In the genomic region with DNA sequence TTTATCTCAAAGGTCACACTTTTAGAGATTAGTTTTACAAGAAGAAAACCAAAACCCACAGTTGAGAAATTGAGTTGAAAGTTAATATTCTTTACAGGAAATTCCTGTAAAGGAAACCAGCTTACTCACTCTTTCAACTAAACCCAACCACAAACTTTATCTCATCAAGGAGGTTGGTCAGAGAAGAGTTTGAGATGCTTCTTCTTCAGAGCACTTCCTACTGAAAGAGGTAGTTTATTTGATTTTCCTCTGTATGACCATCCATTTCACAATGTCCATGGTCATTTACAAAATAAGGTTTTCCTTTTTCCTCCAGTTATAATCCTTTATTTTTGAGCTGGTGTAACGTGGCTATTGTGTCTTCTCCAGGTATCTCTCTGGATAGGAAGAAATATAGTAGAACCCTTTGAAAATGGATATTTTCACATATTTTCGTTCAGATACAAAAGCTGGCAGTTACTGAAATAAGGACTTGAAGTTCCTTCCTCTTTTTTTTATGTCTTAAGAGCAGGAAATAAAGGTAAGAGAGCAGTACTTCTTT, we compare ENCODE assay signal across 8 cellular contexts. TPM values are rescaled to one million over a fixed set of nuclear protein-coding genes. Genes with fewer than 3 reads are reported as not detected.
DNase-seq lines count a peak whose midpoint lies in the region; ATAC-seq, FAIRE-seq and TF ChIP-seq lines count a peak whose summit lies in the region.

No MANE protein-coding gene starts in this region.

- H3K36me3 ChIP-seq in CD8-positive, alpha-beta memory T cell (ENCODE audit: insufficient read depth, low read length): no peaks in the 10 kb centered on the region
- H3K36me3 ChIP-seq in astrocyte (ENCODE audit: insufficient read depth, low read length): no peaks in the 10 kb centered on the region

- no peak for FAIRE-seq in astrocyte (lab: Jason Lieb, UNC)

- H3K4me1 ChIP-seq in CD8-positive, alpha-beta memory T cell (ENCODE audit: insufficient read depth, low read length): peaks cover 40% of the 10 kb centered on the region
- H3K4me1 ChIP-seq in astrocyte (ENCODE audit: insufficient read depth, low read length): no peaks in the 10 kb centered on the region

- H3K27ac Mint-ChIP-seq in CD8-positive, alpha-beta memory T cell: peak overlapping the region; percentile 17 to 94 (median 92)
- no peak overlapping the region for H3K27ac Mint-ChIP-seq in astrocyte (ENCODE audit: unreplicated experiment)

- H3K4me3 ChIP-seq in CD8-positive, alpha-beta memory T cell (ENCODE audit: low read length): peak overlapping the region; percentile 8
- H3K4me3 ChIP-seq in astrocyte (ENCODE audit: insufficient read depth, low read depth, low read length): no peak overlapping the region

- H3K79me2 ChIP-seq in astrocyte (ENCODE audit: insufficient read depth, low read length): no peaks in the 10 kb centered on the region

- POLR2A ChIA-PET in CD8-positive, alpha-beta memory T cell (lab: Charles Lee): interaction anchor here (1.1 kb wide), 1 partner anchor 62 kb away, joined by 3 read pairs; no protein-coding TSS in a partner anchor

- CTCF ChIA-PET in CD8-positive, alpha-beta memory T cell (lab: Charles Lee): interaction anchor here (0.9 to 1.5 kb wide), 2 partner anchors 63 to 178 kb away, joined by 5 to 6 read pairs; a partner anchor contains a TSS

- H2AFZ ChIP-seq in astrocyte (ENCODE audit: low read depth, low read length): no peak overlapping the region

- peak in 2 of 5 donors; percentile 45 to 66 for DNase-seq in CD8-positive, alpha-beta memory T cell
- DNase-seq in astrocyte (ENCODE audit: low read depth) (peak; percentile 32), cerebellum (ENCODE audit: low spot score) (no peak), NCI-H2196 (lab: John Stamatoyannopoulos, UW; ENCODE audit: unreplicated experiment) (no peak), NCI-H524 treated with DMSO at 0.1 percent for 48 hours (lab: John Stamatoyannopoulos, UW) (no peak)
- no peak for DNase-seq in activated CD4-positive, CD25-positive, alpha-beta regulatory T cell (lab: John Stamatoyannopoulos, UW)

- peak overlapping the region; percentile 60 to 98 (median 94) for H3K4me3 Mint-ChIP-seq in CD8-positive, alpha-beta memory T cell
- no peak overlapping the region for H3K4me3 Mint-ChIP-seq in astrocyte (ENCODE audit: unreplicated experiment)

- H3K4me2 ChIP-seq in astrocyte (ENCODE audit: low read length): no peak overlapping the region

- peaks cover 0 to 1% of the 10 kb centered on the region in 2 donors for H3K27me3 Mint-ChIP-seq in CD8-positive, alpha-beta memory T cell
- H3K27me3 Mint-ChIP-seq in astrocyte (ENCODE audit: low read depth, unreplicated experiment): peaks cover 20% of the 10 kb centered on the region

- peaks cover 0 to 9% (median 5%) of the 10 kb centered on the region in 3 donors for H3K36me3 Mint-ChIP-seq in CD8-positive, alpha-beta memory T cell
- H3K36me3 Mint-ChIP-seq in astrocyte (ENCODE audit: low read depth, unreplicated experiment): no peaks in the 10 kb centered on the region

- no peaks in the 10 kb centered on the region for H4K20me1 ChIP-seq in astrocyte (ENCODE audit: insufficient read depth, low read length)

- no peak overlapping the region for H3K9ac ChIP-seq in astrocyte (ENCODE audit: low read length)

- TF ChIP-seq CTCF in astrocyte (IDR thresholded peaks at IDR 0.05; ENCODE audit: insufficient read depth, low read depth, low read length): no peak

- ATAC-seq in GM21367 (IDR thresholded peaks at IDR 0.05; ENCODE audit: unreplicated experiment) (peak; percentile 81), HG03558 (IDR thresholded peaks at IDR 0.05; ENCODE audit: extremely low read depth, unreplicated experiment) (peak; percentile 60)

- no peaks in the 10 kb centered on the region for H3K9me3 Mint-ChIP-seq in CD8-positive, alpha-beta memory T cell
- H3K9me3 Mint-ChIP-seq in astrocyte (ENCODE audit: unreplicated experiment): peaks cover 7% of the 10 kb centered on the region

- H3K27ac ChIP-seq in CD8-positive, alpha-beta memory T cell (ENCODE audit: low read depth, low read length): peak overlapping the region; percentile 34
- H3K27ac ChIP-seq in astrocyte (ENCODE audit: low read depth, low read length): no peak overlapping the region

- H3K27me3 ChIP-seq in CD8-positive, alpha-beta memory T cell (ENCODE audit: insufficient read depth, low read length, poor library complexity, severe bottlenecking): no peaks in the 10 kb centered on the region
- H3K27me3 ChIP-seq in astrocyte (ENCODE audit: insufficient read depth, low read length): peaks cover 5% of the 10 kb centered on the region

- H3K4me1 Mint-ChIP-seq in CD8-positive, alpha-beta memory T cell: peaks cover 60 to 73% (median 67%) of the 10 kb centered on the region in 3 donors
- H3K4me1 Mint-ChIP-seq in astrocyte (ENCODE audit: low read depth, unreplicated experiment): peaks cover 8% of the 10 kb centered on the region

- no peaks in the 10 kb centered on the region for H3K9me3 ChIP-seq in CD8-positive, alpha-beta memory T cell (ENCODE audit: low read length)
- no peaks in the 10 kb centered on the region for H3K9me3 ChIP-seq in astrocyte (ENCODE audit: insufficient read depth, low read depth, low read length)

RNA-seq across cellular contexts. Expression of a gene that starts 4.5 kb away (rescaled TPM):
- total RNA-seq in CD8-positive, alpha-beta memory T cell: 1 to 10 TPM; 4.1 to 4.9 TPM
- 14.2 TPM for polyA plus RNA-seq in CD8-positive, alpha-beta memory T cell
- total RNA-seq in astrocyte (not detected in 2 replicates), cerebellum (not detected)

RNA-seq across cellular contexts. Expression of a gene that starts 54.5 kb away (rescaled TPM):
- not detected for total RNA-seq in CD8-positive, alpha-beta memory T cell
- not detected for polyA plus RNA-seq in CD8-positive, alpha-beta memory T cell
- total RNA-seq in astrocyte: 0.07 and 0.09 TPM in 2 replicates
- not detected for total RNA-seq in cerebellum
